14 cellular contexts compared by ENCODE assay signal in the genomic region with DNA sequence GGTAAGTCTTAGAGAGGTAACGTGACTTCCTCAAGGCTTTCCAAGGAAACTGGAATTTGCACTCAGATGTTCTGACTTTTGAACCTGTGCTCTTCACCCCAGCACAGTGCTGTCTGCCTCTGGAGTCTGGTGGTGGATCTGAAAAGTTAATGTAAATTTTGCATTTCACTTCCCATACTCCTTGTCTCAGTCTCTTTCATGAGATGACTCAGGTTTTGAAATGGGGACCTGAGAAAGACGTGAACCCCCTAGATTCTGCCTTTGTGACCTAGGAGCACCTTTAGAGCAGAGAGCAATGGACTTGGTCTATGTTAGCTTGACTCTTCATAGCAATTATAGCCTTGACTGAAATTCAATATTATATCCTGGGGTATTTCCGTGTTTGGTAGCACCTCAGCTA.
DNase-seq lines count a peak whose midpoint lies in the region; ATAC-seq and TF ChIP-seq lines count a peak whose summit lies in the region.
"Had no signal": no experiment of that assay in that cellular context is flagged by ENCODE, and none has a peak within 500 bp of the region (broad histone marks: within the 10 kb centered on the region; RNA-seq: fewer than 3 reads in every experiment).

No MANE protein-coding gene starts in this region.

- H3K9me3 ChIP-seq in breast epithelium (no peaks in the 10 kb centered on the region), stomach (peaks cover 0 to 7% (median 0%) of the 10 kb centered on the region in 4 donors)
- H3K9me3 ChIP-seq: left ventricle myocardium inferior had no signal

- ATAC-seq in GM18505 (IDR thresholded peaks at IDR 0.05; ENCODE audit: unreplicated experiment): peak; percentile 94
- ATAC-seq in GM19468 (IDR thresholded peaks at IDR 0.05; ENCODE audit: extremely low read depth, unreplicated experiment): peak; percentile 73
- ATAC-seq in HG02884 (IDR thresholded peaks at IDR 0.05; ENCODE audit: unreplicated experiment): peak; percentile 98
- ATAC-seq in HG03469 (IDR thresholded peaks at IDR 0.05; ENCODE audit: unreplicated experiment): peak; percentile 87
- ATAC-seq: GM23338, PC-3 had no signal

- TF ChIP-seq CTCF in breast epithelium (IDR thresholded peaks at IDR 0.05): no peak
- no peak for TF ChIP-seq CTCF in stomach (IDR thresholded peaks at IDR 0.05)

- H3K4me3 ChIP-seq in breast epithelium (no peak overlapping the region), stomach (no peak overlapping the region)
- H3K4me3 ChIP-seq: cardiac muscle cell, GM23338, left ventricle myocardium inferior had no signal

- 55 to 69% (median 67%) methylated on average over 3 of the region's 3 CpGs for WGBS in stomach, 5 donors

- TF ChIP-seq EP300 in stomach (IDR thresholded peaks at IDR 0.05): no peak

- H3K4me1 ChIP-seq in breast epithelium: no peaks in the 10 kb centered on the region
- H3K4me1 ChIP-seq in stomach: no peaks in the 10 kb centered on the region
- H3K4me1 ChIP-seq: left ventricle myocardium inferior had no signal

- no peaks in the 10 kb centered on the region for H3K27me3 ChIP-seq in breast epithelium
- H3K27me3 ChIP-seq in stomach: peaks cover 0 to 10% (median 3%) of the 10 kb centered on the region in 3 donors
- H3K27me3 ChIP-seq: cardiac muscle cell had no signal

- H3K36me3 ChIP-seq in breast epithelium (no peaks in the 10 kb centered on the region), stomach (no peaks in the 10 kb centered on the region)
- H3K36me3 ChIP-seq: cardiac muscle cell, left ventricle myocardium inferior had no signal

- DNase-seq in kidney tubule cell (ENCODE audit: low spot score) (no peak), breast epithelium (ENCODE audit: low spot score in 2 of 2) (no peak), stomach (no peak)
- DNase-seq in stimulated activated naive CD4-positive, alpha-beta T cell treated with Interleukin-2 at 50 U/mL for 16 hours (lab: John Stamatoyannopoulos, UW): no peak
- DNase-seq: activated CD4-positive, alpha-beta T cell treated with anti-CD3 and anti-CD28 coated beads, Interleukin-2, amount 50 U/mL, for 4 hours; left ventricle myocardium inferior; NCI-H2171 treated with DMSO at 0.1 percent for 48 hours; PC-3 had no signal

- no peak for TF ChIP-seq POLR2A in GM18505 (IDR thresholded peaks at IDR 0.05; ENCODE audit: borderline replicate concordance, extremely low read depth, insufficient read depth, insufficient read length)
- no peak for TF ChIP-seq POLR2A in breast epithelium (IDR thresholded peaks at IDR 0.05)
- no peak for TF ChIP-seq POLR2A in stomach (IDR thresholded peaks at IDR 0.05)

- H3K27ac ChIP-seq in breast epithelium (no peak overlapping the region), stomach (no peak overlapping the region)
- H3K27ac ChIP-seq: cardiac muscle cell, left ventricle myocardium inferior had no signal

- intact Hi-C loops in breast epithelium (cut with DNase I; ENCODE audit: low total_unique reads) (no loop called here), stomach (cut with DNase I; ENCODE audit: low total_unique reads) (no loop called here)
